Comparison of ENCODE assay signal across 32 cellular contexts in genomic region chr3:56933803-56934202, GRCh38.
"Had no signal": no experiment of that assay in that cellular context is flagged by ENCODE, and none has a peak within 500 bp of the region (broad histone marks: within the 10 kb centered on the region; RNA-seq: fewer than 3 reads in every experiment).

No MANE protein-coding gene starts in this region.

- ATAC-seq: activated naive CD4-positive, alpha-beta T cell treated with anti-CD3 and anti-CD28 coated beads, Interleukin-2, amount 50 U/mL, for 72 hours; activated T-cell treated with anti-CD3 and anti-CD28 coated beads, Interleukin-2, amount 50 U/mL, for 4 hours; activated T-cell treated with anti-CD3 and anti-CD28 coated beads, Interleukin-2, amount 50 U/mL, for 72 hours; activated T-helper 17 cell treated with anti-CD3 and anti-CD28 coated beads, Interleukin-2, amount 50 U/mL, for 72 hours; body of pancreas had no signal

- FAIRE-seq: astrocyte, colon, TTC549 had no signal

- H3K4me1 Mint-ChIP-seq: activated B cell treated with CpG ODN at 0.5 μM for 24 hours had no signal

- H3K27me3 Mint-ChIP-seq: activated B cell treated with CpG ODN at 0.5 μM for 24 hours; activated CD4-positive, alpha-beta T cell treated with anti-CD3 and anti-CD28 coated beads, Interleukin-2, amount 10 ng/mL, durations not matched to agents 7 days and 5 days; activated naive CD8-positive, alpha-beta T cell treated with anti-CD3 and anti-CD28 coated beads, Interleukin-2, amount 10 ng/mL, durations not matched to agents 7 days and 5 days; activated T-helper 17 cell treated with anti-CD3 and anti-CD28 coated beads, Interleukin-2, amount 50 U/mL, for 72 hours had no signal

- H3K27ac ChIP-seq: adrenal gland, body of pancreas, brain microvascular endothelial cell, breast epithelium, VCaP had no signal

- H3K27ac Mint-ChIP-seq: activated B cell treated with CpG ODN at 0.5 μM for 24 hours; activated CD4-positive, alpha-beta T cell treated with anti-CD3 and anti-CD28 coated beads, Interleukin-2, amount 10 ng/mL, durations not matched to agents 7 days and 5 days; activated naive CD4-positive, alpha-beta T cell treated with anti-CD3 and anti-CD28 coated beads, Interleukin-2, amount 50 U/mL, for 72 hours; activated naive CD8-positive, alpha-beta T cell treated with anti-CD3 and anti-CD28 coated beads, Interleukin-2, amount 10 ng/mL, durations not matched to agents 7 days and 5 days; activated T-cell treated with anti-CD3 and anti-CD28 coated beads, Interleukin-2, amount 50 U/mL, for 72 hours; activated T-helper 1 cell treated with anti-CD3 and anti-CD28 coated beads, Interleukin-12 subunit alpha, Interleukin-12 subunit beta, Interleukin-2, Interleukin-4 antibody, amounts not matched to agents 30 ng/mL and 10 ng/mL and 1 ng/mL, durations not matched to agents 14 hours and 24 hours and 36 hours; activated T-helper 17 cell treated with anti-CD3 and anti-CD28 coated beads, Interleukin-2, amount 50 U/mL, for 72 hours; T-helper 1 cell treated with Interleukin-12 subunit alpha and Interleukin-12 subunit beta and Interleukin-4 antibody, amounts not matched to agents 30 μg/mL and 1 μg/mL, for 36 hours had no signal

- H3K4me3 ChIP-seq: adrenal gland, body of pancreas, breast epithelium had no signal

- H3K4me3 Mint-ChIP-seq: activated B cell treated with CpG ODN at 0.5 μM for 24 hours; activated CD4-positive, alpha-beta T cell treated with anti-CD3 and anti-CD28 coated beads, Interleukin-2, amount 10 ng/mL, durations not matched to agents 7 days and 5 days; activated naive CD8-positive, alpha-beta T cell treated with anti-CD3 and anti-CD28 coated beads, Interleukin-2, amount 10 ng/mL, durations not matched to agents 7 days and 5 days; activated T-cell treated with anti-CD3 and anti-CD28 coated beads, Interleukin-2, amount 50 U/mL, for 4 hours; activated T-cell treated with anti-CD3 and anti-CD28 coated beads, Interleukin-2, amount 50 U/mL, for 72 hours; activated T-helper 1 cell treated with anti-CD3 and anti-CD28 coated beads, Interleukin-12 subunit alpha, Interleukin-12 subunit beta, Interleukin-2, Interleukin-4 antibody, amounts not matched to agents 30 ng/mL and 10 ng/mL and 1 ng/mL, durations not matched to agents 14 hours and 24 hours and 36 hours; activated T-helper 17 cell treated with anti-CD3 and anti-CD28 coated beads, Interleukin-2, amount 50 U/mL, for 72 hours; T-helper 1 cell treated with Interleukin-12 subunit alpha and Interleukin-12 subunit beta and Interleukin-4 antibody, amounts not matched to agents 30 μg/mL and 1 μg/mL, for 36 hours had no signal

- H3K36me3 ChIP-seq: adrenal gland, brain microvascular endothelial cell, breast epithelium had no signal

- DNase-seq: activated B cell treated with CpG ODN at 0.5 μM for 24 hours; activated CD4-positive, alpha-beta T cell treated with anti-CD3 and anti-CD28 coated beads for 48 hours; activated CD4-positive, alpha-beta T cell treated with anti-CD3 and anti-CD28 coated beads, Interleukin-2, amount 10 ng/mL, durations not matched to agents 7 days and 5 days; activated CD4-positive, CD25-positive, alpha-beta regulatory T cell treated with anti-CD3 and anti-CD28 coated beads, Interleukin-2, amount 50 U/mL, for 72 hours; activated CD8-positive, alpha-beta memory T cell treated with anti-CD3 and anti-CD28 coated beads, Interleukin-2, amount 50 U/mL, for 4 hours; activated effector memory CD4-positive, alpha-beta T cell treated with anti-CD3 and anti-CD28 coated beads, Interleukin-2, amount 50 U/mL, for 16 hours; activated gamma-delta T cell treated with Interleukin-2 at 50 U/mL for 16 hours; activated naive CD4-positive, alpha-beta T cell treated with anti-CD3 and anti-CD28 coated beads, Interleukin-2, amount 50 U/mL, for 16 hours; activated naive CD4-positive, alpha-beta T cell treated with Interleukin-2 at 50 U/mL for 16 hours; activated naive CD8-positive, alpha-beta T cell treated with anti-CD3 and anti-CD28 coated beads, Interleukin-2, amount 10 ng/mL, durations not matched to agents 7 days and 5 days; activated T-cell treated with anti-CD3 and anti-CD28 coated beads for 4 hours; activated T-cell treated with anti-CD3 and anti-CD28 coated beads, Interleukin-2, amount 50 U/mL, for 1 hour; activated T-cell treated with anti-CD3 and anti-CD28 coated beads, Interleukin-2, amount 50 U/mL, for 4 hours; activated T-cell treated with anti-CD3 and anti-CD28 coated beads, Interleukin-2, amount 50 U/mL, for 72 hours; adrenal gland; amniotic stem cell; aorta; body of pancreas; brain microvascular endothelial cell; central memory CD4-positive, alpha-beta T cell; SW 1271; T-helper 1 cell; T-helper 9 cell had no signal

- H3K9me3 ChIP-seq: adrenal gland, body of pancreas, breast epithelium had no signal

- H3K27me3 ChIP-seq: adrenal gland, body of pancreas, brain microvascular endothelial cell, breast epithelium had no signal

- H3K4me1 ChIP-seq: body of pancreas, breast epithelium had no signal
